ENCODE assay signal across 18 cellular contexts in the genomic region with DNA sequence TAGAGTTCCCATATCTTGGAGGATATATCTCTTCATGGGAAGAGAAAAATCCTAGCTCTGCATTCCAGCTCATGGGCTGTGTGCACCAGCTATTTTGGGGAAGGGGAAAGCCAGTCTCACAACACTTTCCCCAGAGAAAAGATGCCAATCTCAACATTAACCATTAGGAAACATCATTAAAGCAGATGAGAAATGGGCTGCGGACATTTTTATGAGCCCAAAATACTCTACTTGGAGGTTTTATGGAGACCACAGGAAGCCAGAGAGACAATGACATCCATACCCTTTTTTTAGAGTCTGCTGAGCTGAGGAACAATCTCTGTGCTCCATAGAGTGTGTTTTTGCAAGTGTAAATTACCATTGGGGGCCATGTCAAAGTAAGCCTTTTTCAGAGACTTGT.
"Had no signal": no experiment of that assay in that cellular context is flagged by ENCODE, and none has a peak within 500 bp of the region (broad histone marks: within the 10 kb centered on the region; RNA-seq: fewer than 3 reads in every experiment).

No MANE protein-coding gene starts in this region.

- H3K4me3 Mint-ChIP-seq: activated T-helper 1 cell treated with anti-CD3 and anti-CD28 coated beads, Interleukin-12 subunit alpha, Interleukin-12 subunit beta, Interleukin-2, Interleukin-4 antibody, amounts not matched to agents 30 ng/mL and 10 ng/mL and 1 ng/mL, durations not matched to agents 14 hours and 24 hours and 36 hours; naive thymus-derived CD4-positive, alpha-beta T cell had no signal

- H3K9me3 Mint-ChIP-seq: activated naive CD4-positive, alpha-beta T cell treated with anti-CD3 and anti-CD28 coated beads, Interleukin-2, amount 50 U/mL, for 72 hours; activated T-helper 1 cell treated with anti-CD3 and anti-CD28 coated beads, Interleukin-12 subunit alpha, Interleukin-12 subunit beta, Interleukin-2, Interleukin-4 antibody, amounts not matched to agents 30 ng/mL and 10 ng/mL and 1 ng/mL, durations not matched to agents 14 hours and 24 hours and 36 hours; naive thymus-derived CD4-positive, alpha-beta T cell had no signal

- H3K36me3 Mint-ChIP-seq: activated naive CD4-positive, alpha-beta T cell treated with anti-CD3 and anti-CD28 coated beads, Interleukin-2, amount 50 U/mL, for 72 hours; naive thymus-derived CD4-positive, alpha-beta T cell had no signal

- H3K4me1 ChIP-seq: breast epithelium, prostate gland, uterus had no signal

- ATAC-seq: activated naive CD4-positive, alpha-beta T cell treated with anti-CD3 and anti-CD28 coated beads, Interleukin-2, amount 50 U/mL, for 72 hours; mucosa of descending colon; naive thymus-derived CD4-positive, alpha-beta T cell; stimulated activated naive CD8-positive, alpha-beta T cell treated with anti-CD3 and anti-CD28 coated beads, Interleukin-15, Interleukin-2, amounts not matched to agents 100 U/mL and 50 U/mL, for 24 hours had no signal

- DNase-seq: activated CD4-positive, alpha-beta T cell treated with anti-CD3 and anti-CD28 coated beads for 1 hour; activated gamma-delta T cell treated with Interleukin-2 at 50 U/mL for 16 hours; adrenal gland; cortex of kidney; gastrocnemius medialis; left ventricle myocardium superior; mucosa of descending colon; stimulated activated naive CD8-positive, alpha-beta T cell treated with anti-CD3 and anti-CD28 coated beads, Interleukin-15, Interleukin-2, amounts not matched to agents 100 U/mL and 50 U/mL, for 24 hours; T1000 had no signal

- H3K27me3 ChIP-seq: adrenal gland, breast epithelium, gastrocnemius medialis, right atrium auricular region, tibial nerve, uterus had no signal

- H3K9me3 ChIP-seq: adrenal gland, breast epithelium, gastrocnemius medialis, mucosa of descending colon, prostate gland, right atrium auricular region, tibial nerve, uterus had no signal

- H3K27ac Mint-ChIP-seq: activated naive CD4-positive, alpha-beta T cell treated with anti-CD3 and anti-CD28 coated beads, Interleukin-2, amount 50 U/mL, for 72 hours; activated T-helper 1 cell treated with anti-CD3 and anti-CD28 coated beads, Interleukin-12 subunit alpha, Interleukin-12 subunit beta, Interleukin-2, Interleukin-4 antibody, amounts not matched to agents 30 ng/mL and 10 ng/mL and 1 ng/mL, durations not matched to agents 14 hours and 24 hours and 36 hours; naive thymus-derived CD4-positive, alpha-beta T cell had no signal

- H3K36me3 ChIP-seq: adrenal gland, breast epithelium, gastrocnemius medialis, prostate gland, right atrium auricular region, tibial nerve, uterus had no signal

- H3K27ac ChIP-seq: adrenal gland, breast epithelium, prostate gland, uterus, VCaP had no signal

- H3K4me3 ChIP-seq: adrenal gland, breast epithelium, gastrocnemius medialis, mucosa of descending colon, prostate gland, right atrium auricular region, tibial nerve, uterus had no signal
